Comparison of ENCODE assay signal across 24 cellular contexts in genomic region chr21:31221051-31221450, GRCh38.
DNase-seq lines count a peak whose midpoint lies in the region; ATAC-seq and TF ChIP-seq lines count a peak whose summit lies in the region.
"Had no signal": no experiment of that assay in that cellular context is flagged by ENCODE, and none has a peak within 500 bp of the region (broad histone marks: within the 10 kb centered on the region; RNA-seq: fewer than 3 reads in every experiment).

No MANE protein-coding gene starts in this region.

- no peaks in the 10 kb centered on the region for H3K27me3 ChIP-seq in PC-3 (ENCODE audit: low read length)
- H3K27me3 ChIP-seq in testis = no peaks in the 10 kb centered on the region
- H3K27me3 ChIP-seq: cardiac muscle cell, gastrocnemius medialis, upper lobe of left lung had no signal

- no peaks in the 10 kb centered on the region for H3K79me2 ChIP-seq in PC-3 (ENCODE audit: low read length)

- H3K4me1 ChIP-seq in PC-3 (ENCODE audit: insufficient read depth, low read length) (peaks cover 40% of the 10 kb centered on the region), testis (peaks cover 32% of the 10 kb centered on the region)
- H3K4me1 ChIP-seq: A549, gastrocnemius medialis, sigmoid colon, upper lobe of left lung had no signal

- H3K9ac ChIP-seq in PC-3 (ENCODE audit: low read length) = no peak overlapping the region

- H3K27ac ChIP-seq in PC-3 (ENCODE audit: low read length) = peak overlapping the region; percentile 90
- H3K27ac ChIP-seq in testis = peak overlapping the region in 1 of 2 donors; percentile 56
- H3K27ac ChIP-seq: A549, cardiac muscle cell, gastrocnemius medialis, sigmoid colon, upper lobe of left lung had no signal

- CTCF ChIA-PET in PC-3 (lab: Charles Lee) = interaction anchor here (0.6 kb wide), 2 partner anchors 122 to 327 kb away, joined by 4 to 18 read pairs; no protein-coding TSS in a partner anchor
- CTCF ChIA-PET in activated CD8-positive, alpha-beta T cell treated with anti-CD3 and anti-CD28 coated beads for 36 hours (lab: Charles Lee) = no interaction called here

- H3K4me3 ChIP-seq in PC-3 (ENCODE audit: low read length) (no peak overlapping the region), testis (no peak overlapping the region)
- H3K4me3 ChIP-seq: A549, cardiac muscle cell, gastrocnemius medialis, HAP-1, sigmoid colon, upper lobe of left lung had no signal

- BruUV-seq in PC-3 (replicated peaks; lab: Mats Ljungman, UMichigan) = no TSS peak

- no peak overlapping the region for H3K27ac Mint-ChIP-seq in activated CD8-positive, alpha-beta T cell treated with anti-CD3 and anti-CD28 coated beads for 36 hours
- H3K27ac Mint-ChIP-seq in natural killer cell treated with Interleukin-12 subunit alpha and Interleukin-12 subunit beta and Interleukin-15 and Interleukin-18, amount 100 ng/mL, for 72 hours = no peak overlapping the region
- H3K27ac Mint-ChIP-seq: activated CD4-positive, alpha-beta T cell treated with anti-CD3 and anti-CD28 coated beads, Interleukin-2, amount 10 ng/mL, durations not matched to agents 24 days and 14 days had no signal

- ATAC-seq in PC-3 = no peak
- no peak for ATAC-seq in activated CD8-positive, alpha-beta T cell treated with anti-CD3 and anti-CD28 coated beads for 36 hours
- no peak for ATAC-seq in natural killer cell treated with Interleukin-12 subunit alpha and Interleukin-12 subunit beta and Interleukin-15 and Interleukin-18, amount 100 ng/mL, for 72 hours
- ATAC-seq: A549, esophagus mucosa had no signal

- H3K9me3 ChIP-seq in PC-3 (ENCODE audit: low read length) = no peaks in the 10 kb centered on the region
- no peaks in the 10 kb centered on the region for H3K9me3 ChIP-seq in testis
- H3K9me3 ChIP-seq: A549, gastrocnemius medialis, HAP-1, sigmoid colon, upper lobe of left lung had no signal

- H3K4me1 Mint-ChIP-seq in activated CD8-positive, alpha-beta T cell treated with anti-CD3 and anti-CD28 coated beads for 36 hours (ENCODE audit: low read depth) = peaks cover 10% of the 10 kb centered on the region
- peaks cover 0 to 2% of the 10 kb centered on the region in 2 donors for H3K4me1 Mint-ChIP-seq in natural killer cell treated with Interleukin-12 subunit alpha and Interleukin-12 subunit beta and Interleukin-15 and Interleukin-18, amount 100 ng/mL, for 72 hours (ENCODE audit: low read depth in 2 of 2)

- no peaks in the 10 kb centered on the region for H3K9me3 Mint-ChIP-seq in activated CD8-positive, alpha-beta T cell treated with anti-CD3 and anti-CD28 coated beads for 36 hours
- H3K9me3 Mint-ChIP-seq in natural killer cell treated with Interleukin-12 subunit alpha and Interleukin-12 subunit beta and Interleukin-15 and Interleukin-18, amount 100 ng/mL, for 72 hours = no peaks in the 10 kb centered on the region
- H3K9me3 Mint-ChIP-seq: activated CD4-positive, alpha-beta T cell treated with anti-CD3 and anti-CD28 coated beads, Interleukin-2, amount 10 ng/mL, durations not matched to agents 24 days and 14 days had no signal

- POLR2A ChIA-PET in PC-3 (lab: Charles Lee; ENCODE audit: unreplicated experiment) = interaction anchor here (0.5 kb wide), 1 partner anchor 355 kb away, joined by 3 read pairs; no protein-coding TSS in a partner anchor
- POLR2A ChIA-PET in activated CD8-positive, alpha-beta T cell treated with anti-CD3 and anti-CD28 coated beads for 36 hours (lab: Charles Lee) = no interaction called here

- DNase-seq in NOMO-1 (lab: John Stamatoyannopoulos, UW; ENCODE audit: unreplicated experiment in 2 of 2) (peak; percentile 7 to 55), NOMO-1 treated with dmso at 0.1 percent for 144 hours (lab: John Stamatoyannopoulos, UW; ENCODE audit: unreplicated experiment) (no peak), PC-3 (no peak), medulla oblongata (ENCODE audit: extremely low spot score) (peak; percentile 76), testis (peak; percentile 44), germinal center (ENCODE audit: low spot score) (no peak)
- no peak for DNase-seq in activated CD8-positive, alpha-beta T cell treated with anti-CD3 and anti-CD28 coated beads for 36 hours
- DNase-seq in natural killer cell treated with Interleukin-12 subunit alpha and Interleukin-12 subunit beta and Interleukin-15 and Interleukin-18, amount 100 ng/mL, for 72 hours (ENCODE audit: low spot score) = no peak
- DNase-seq: activated CD4-positive, alpha-beta T cell treated with anti-CD3 and anti-CD28 coated beads, Interleukin-2, amount 10 ng/mL, durations not matched to agents 24 days and 14 days; activated effector memory CD4-positive, alpha-beta T cell treated with anti-CD3 and anti-CD28 coated beads, Interleukin-2, amount 50 U/mL, for 16 hours; gastrocnemius medialis; left cardiac atrium; NCI-H1436 treated with DMSO at 0.1 percent for 48 hours; NCI-H2171 treated with DMSO at 0.1 percent for 48 hours; NCI-H82; occipital lobe; RPMI8226; sigmoid colon; stimulated activated naive CD4-positive, alpha-beta T cell treated with Interleukin-2 at 50 U/mL for 16 hours; upper lobe of left lung had no signal

- TF ChIP-seq CTCF in PC-3 (conservative IDR thresholded peaks at IDR 0.05; ENCODE audit: low read depth, low read length) (no peak), testis (IDR thresholded peaks at IDR 0.05) (no peak)
- no peak for TF ChIP-seq CTCF in activated CD8-positive, alpha-beta T cell treated with anti-CD3 and anti-CD28 coated beads for 36 hours (IDR thresholded peaks at IDR 0.05)

- no peaks in the 10 kb centered on the region for H3K36me3 ChIP-seq in PC-3 (ENCODE audit: low read depth, low read length)
- H3K36me3 ChIP-seq in testis (ENCODE audit: low read depth, missing control alignments) = no peaks in the 10 kb centered on the region
- H3K36me3 ChIP-seq: cardiac muscle cell, gastrocnemius medialis, HAP-1, sigmoid colon, upper lobe of left lung had no signal

- H2AFZ ChIP-seq in PC-3 (ENCODE audit: low read length) = no peak overlapping the region

- H3K27me3 Mint-ChIP-seq in activated CD8-positive, alpha-beta T cell treated with anti-CD3 and anti-CD28 coated beads for 36 hours = no peaks in the 10 kb centered on the region
- H3K27me3 Mint-ChIP-seq in natural killer cell treated with Interleukin-12 subunit alpha and Interleukin-12 subunit beta and Interleukin-15 and Interleukin-18, amount 100 ng/mL, for 72 hours = no peaks in the 10 kb centered on the region
- H3K27me3 Mint-ChIP-seq: activated CD4-positive, alpha-beta T cell treated with anti-CD3 and anti-CD28 coated beads, Interleukin-2, amount 10 ng/mL, durations not matched to agents 24 days and 14 days had no signal

- H3K4me3 Mint-ChIP-seq in activated CD8-positive, alpha-beta T cell treated with anti-CD3 and anti-CD28 coated beads for 36 hours = no peak overlapping the region
- H3K4me3 Mint-ChIP-seq in natural killer cell treated with Interleukin-12 subunit alpha and Interleukin-12 subunit beta and Interleukin-15 and Interleukin-18, amount 100 ng/mL, for 72 hours = no peak overlapping the region
- H3K4me3 Mint-ChIP-seq: activated CD4-positive, alpha-beta T cell treated with anti-CD3 and anti-CD28 coated beads, Interleukin-2, amount 10 ng/mL, durations not matched to agents 24 days and 14 days had no signal

- H3K4me2 ChIP-seq in PC-3 (ENCODE audit: low read length) = no peak overlapping the region
- H3K4me2 ChIP-seq: A549 had no signal

- peaks cover 24% of the 10 kb centered on the region for H3K36me3 Mint-ChIP-seq in activated CD8-positive, alpha-beta T cell treated with anti-CD3 and anti-CD28 coated beads for 36 hours (ENCODE audit: low read depth)
- peaks cover 9% of the 10 kb centered on the region for H3K36me3 Mint-ChIP-seq in natural killer cell treated with Interleukin-12 subunit alpha and Interleukin-12 subunit beta and Interleukin-15 and Interleukin-18, amount 100 ng/mL, for 72 hours

- peaks cover 4% of the 10 kb centered on the region for H3F3A ChIP-seq in PC-3 (ENCODE audit: low read length, unreplicated experiment)

- intact Hi-C loops in PC-3 (cut with micrococcal nuclease) = loop anchor here (2.0 kb wide), 1 partner anchor 52 kb away; no protein-coding TSS in a partner anchor
- intact Hi-C loops in testis (cut with DNase I; ENCODE audit: low total_unique reads) = no loop called here
- intact Hi-C loops in activated CD8-positive, alpha-beta T cell treated with anti-CD3 and anti-CD28 coated beads for 36 hours (cut with micrococcal nuclease) = no loop called here

- no peaks in the 10 kb centered on the region for H3K9me2 ChIP-seq in PC-3 (replicated peaks; ENCODE audit: low read length)

- no peaks in the 10 kb centered on the region for H4K20me1 ChIP-seq in PC-3 (ENCODE audit: low read length)

- TF ChIP-seq POLR2A in testis (IDR thresholded peaks at IDR 0.05) = no peak

- 33 to 49% methylated on average over 5 of the region's 5 CpGs for WGBS in testis, 2 donors

Comparison
In these comparisons a context has a peak if more than half of its experiments do, and no peak if none do; other contexts are left out.
1. DNase-seq: peak in NOMO-1 (2 of 2), medulla oblongata (single experiment) and testis (single experiment); none in NOMO-1 treated with dmso at 0.1 percent for 144 hours (single experiment), PC-3 (single experiment), activated CD8-positive, alpha-beta T cell treated with anti-CD3 and anti-CD28 coated beads for 36 hours (single experiment), natural killer cell treated with Interleukin-12 subunit alpha and Interleukin-12 subunit beta and Interleukin-15 and Interleukin-18, amount 100 ng/mL, for 72 hours (single experiment) and germinal center (single experiment).